Comparison of ENCODE assay signal across 9 cellular contexts in the genomic region with DNA sequence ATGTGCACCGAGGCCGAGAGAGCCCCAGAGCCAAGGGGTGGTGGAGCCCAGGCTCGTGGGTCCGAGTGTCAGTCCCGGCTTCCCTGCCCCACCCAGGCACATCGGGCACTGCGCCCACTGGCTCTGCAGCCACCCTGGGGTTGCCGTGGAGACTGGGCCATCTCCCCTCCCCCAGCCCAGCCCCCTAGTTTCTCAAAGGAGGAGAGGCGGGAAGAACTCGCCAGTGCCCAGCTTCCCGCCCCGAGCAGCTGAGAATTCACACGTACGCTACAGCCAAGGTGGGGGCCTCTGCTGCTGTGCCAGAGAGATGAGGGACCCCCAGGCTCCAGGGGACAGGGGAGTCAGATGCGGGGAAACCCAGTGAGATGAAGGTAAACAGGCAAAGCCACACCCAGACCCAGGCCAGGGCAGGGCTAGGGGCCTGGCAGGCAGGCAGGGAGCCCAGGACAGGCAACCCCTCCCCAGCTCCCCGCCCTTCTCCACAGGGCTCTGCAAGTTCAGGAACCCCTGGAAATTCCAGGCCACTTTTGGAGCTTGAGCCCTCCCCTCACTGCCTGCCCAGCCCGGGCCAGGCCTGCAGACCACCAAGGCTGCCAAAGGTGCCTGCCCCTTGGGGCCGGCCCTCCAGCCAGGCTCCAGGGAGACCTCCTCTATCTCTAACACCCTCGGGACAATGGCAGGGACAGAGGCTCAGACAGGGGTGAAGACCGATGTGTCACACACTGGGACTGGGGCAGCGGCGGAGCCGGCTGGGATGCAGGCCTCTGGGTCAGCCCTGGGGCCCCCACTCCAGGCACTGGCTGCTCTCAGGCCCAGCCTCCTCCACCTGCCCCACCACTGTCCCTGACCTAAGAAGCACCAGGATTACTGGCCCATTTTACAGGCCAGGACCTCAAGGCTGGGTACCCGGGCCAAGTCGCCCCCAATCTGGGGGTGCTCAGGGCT. TPM values are rescaled to one million over a fixed set of nuclear protein-coding genes. Genes with fewer than 3 reads are reported as not detected.
DNase-seq lines count a peak whose midpoint lies in the region; ATAC-seq and TF ChIP-seq lines count a peak whose summit lies in the region.
"Had no signal": no experiment of that assay in that cellular context is flagged by ENCODE, and none has a peak within 500 bp of the region (broad histone marks: within the 10 kb centered on the region; RNA-seq: fewer than 3 reads in every experiment).

No MANE protein-coding gene starts in this region.

- DNase-seq in breast epithelium (ENCODE audit: low spot score in 2 of 2), result no peak
- no peak for DNase-seq in stomach
- no peak for DNase-seq in NCI-H2107 treated with DMSO at 0.1 percent for 48 hours (lab: John Stamatoyannopoulos, UW; ENCODE audit: unreplicated experiment)
- no peak for DNase-seq in MM.1S
- DNase-seq: activated CD8-positive, alpha-beta memory T cell treated with anti-CD3 and anti-CD28 coated beads, Interleukin-2, amount 50 U/mL, for 4 hours had no signal

- H3K9ac ChIP-seq in HUES48 (ENCODE audit: low read depth, low read length) (peak overlapping the region; percentile 48; the same call in 1 of the 2 replicates), MM.1S (ENCODE audit: low read length) (no peak overlapping the region)

- H3K27ac ChIP-seq in HUES48 (ENCODE audit: low read depth, low read length), result peak overlapping the region; percentile 91
- H3K27ac ChIP-seq in breast epithelium, result peak overlapping the region; percentile 29 to 91
- peak overlapping the region; percentile 62 for H3K27ac ChIP-seq in layer of hippocampus (ENCODE audit: low read depth, low read length)
- peak overlapping the region; percentile 17 to 92 (median 82) for H3K27ac ChIP-seq in stomach
- H3K27ac ChIP-seq in MM.1S (ENCODE audit: low read length), result no peak overlapping the region

- no peaks in the 10 kb centered on the region for H4K20me1 ChIP-seq in MM.1S (ENCODE audit: insufficient read depth, low read length)

- peaks cover 57% of the 10 kb centered on the region for H3K79me2 ChIP-seq in MM.1S (ENCODE audit: low read length)

- TF ChIP-seq CTCF in breast epithelium (IDR thresholded peaks at IDR 0.05), result no peak
- TF ChIP-seq CTCF in stomach (IDR thresholded peaks at IDR 0.05), result no peak
- no peak for TF ChIP-seq CTCF in MM.1S (IDR thresholded peaks at IDR 0.05; ENCODE audit: low read length)

- H2AFZ ChIP-seq in MM.1S (ENCODE audit: low read length), result no peak overlapping the region

- 43 to 61% (median 49%) methylated on average over 10 to 25 of the region's 25 CpGs for WGBS in stomach, 5 donors

- no peak for TF ChIP-seq POLR2A in breast epithelium (IDR thresholded peaks at IDR 0.05)
- TF ChIP-seq POLR2A in stomach (IDR thresholded peaks at IDR 0.05), result no peak

- intact Hi-C loops in breast epithelium (cut with DNase I; ENCODE audit: low total_unique reads) (no loop called here), stomach (cut with DNase I; ENCODE audit: low total_unique reads) (no loop called here)

- H3K4me1 ChIP-seq in HUES48 (ENCODE audit: control insufficient read depth, insufficient read depth, low read length) (peaks cover 73% of the 10 kb centered on the region), breast epithelium (peaks cover 31 to 56% of the 10 kb centered on the region in 2 donors), stomach (peaks cover 92 to 97% (median 95%) of the 10 kb centered on the region in 4 donors), MM.1S (ENCODE audit: low read length) (peaks cover 3% of the 10 kb centered on the region; the same call in 1 of the 2 replicates)

- H3K9me3 ChIP-seq in HUES48 (ENCODE audit: control insufficient read depth, insufficient read depth, low read length), result no peaks in the 10 kb centered on the region
- no peaks in the 10 kb centered on the region for H3K9me3 ChIP-seq in breast epithelium
- no peaks in the 10 kb centered on the region for H3K9me3 ChIP-seq in stomach
- no peaks in the 10 kb centered on the region for H3K9me3 ChIP-seq in MM.1S (replicated peaks; ENCODE audit: insufficient read depth, low read length)

- H3F3A ChIP-seq in MM.1S (ENCODE audit: insufficient read depth, low read length), result peaks cover 4% of the 10 kb centered on the region; the same call in 1 of the 2 replicates

- peaks cover 12% of the 10 kb centered on the region; the same call in 1 of the 2 replicates for H3K36me3 ChIP-seq in HUES48 (ENCODE audit: control insufficient read depth, insufficient read depth, low read length)
- no peaks in the 10 kb centered on the region for H3K36me3 ChIP-seq in breast epithelium
- peaks cover 0 to 14% (median 4%) of the 10 kb centered on the region in 4 donors for H3K36me3 ChIP-seq in stomach
- no peaks in the 10 kb centered on the region for H3K36me3 ChIP-seq in MM.1S (replicated peaks; ENCODE audit: insufficient read depth, low read length)

- ATAC-seq in GM21529 (IDR thresholded peaks at IDR 0.05; ENCODE audit: unreplicated experiment) (no peak), HG03432 (IDR thresholded peaks at IDR 0.05; ENCODE audit: unreplicated experiment) (no peak)

- H3K4me3 ChIP-seq in HUES48 (ENCODE audit: low read depth, low read length) (no peak overlapping the region), breast epithelium (no peak overlapping the region), stomach (peak overlapping the region in 1 of 4 donors; percentile 9), MM.1S (ENCODE audit: low read length) (no peak overlapping the region)

- H3K27me3 ChIP-seq in HUES48 (ENCODE audit: control insufficient read depth, insufficient read depth, low read length), result no peaks in the 10 kb centered on the region
- no peaks in the 10 kb centered on the region for H3K27me3 ChIP-seq in breast epithelium
- no peaks in the 10 kb centered on the region for H3K27me3 ChIP-seq in layer of hippocampus (ENCODE audit: control insufficient read depth, insufficient read depth, low read length)
- H3K27me3 ChIP-seq in stomach, result peaks cover 0 to 7% (median under 1%) of the 10 kb centered on the region in 3 donors
- H3K27me3 ChIP-seq in MM.1S (replicated peaks; ENCODE audit: insufficient read depth, low read length), result no peaks in the 10 kb centered on the region

- H3K4me2 ChIP-seq in MM.1S (ENCODE audit: low read depth, low read length), result no peak overlapping the region

- no peaks in the 10 kb centered on the region for H3K9me2 ChIP-seq in MM.1S (replicated peaks; ENCODE audit: insufficient read depth, low read length)

- no peak for TF ChIP-seq EP300 in stomach (IDR thresholded peaks at IDR 0.05)

RNA-seq across cellular contexts. Expression of gene LAMA5, which starts 6.0 kb away (rescaled TPM):
- total RNA-seq in breast epithelium (100 to 1,000 TPM in 1 of 3 donors, 10 to 100 TPM in 2; 16.6 to 114 (median 53.3) TPM), stomach (100 to 1,000 TPM in 2 of 5 donors, 10 to 100 TPM in 3; 42.2 to 278 (median 86.9) TPM)
- 100 to 1,000 TPM in 1 of 3 donors, 10 to 100 TPM in 2; 41.4 to 278 (median 72.3) TPM for polyA plus RNA-seq in stomach

RNA-seq across cellular contexts. Expression of gene RPS21, which starts 25.8 kb away (rescaled TPM):
- total RNA-seq in breast epithelium (1,000 to 10,000 TPM; 1,723 to 3,116 (median 2,974) TPM), stomach (1,000 to 10,000 TPM in 3 of 5 donors, 100 to 1,000 TPM in 2; 239 to 2,998 (median 1,528) TPM)
- polyA plus RNA-seq in stomach, result 1,000 to 10,000 TPM; 4,606 to 7,615 (median 4,647) TPM

RNA-seq across cellular contexts. Expression of gene CABLES2, which starts 46.0 kb away (rescaled TPM):
- total RNA-seq in breast epithelium (1 to 10 TPM; 1.8 to 3.2 (median 2.9) TPM), stomach (1 to 10 TPM in 4 of 5 donors, under 1 TPM in 1; 0.55 to 7.8 (median 1.4) TPM)
- 1 to 10 TPM; 2.0 to 3.2 (median 2.5) TPM for polyA plus RNA-seq in stomach

RNA-seq across cellular contexts. Expression of gene ADRM1, which starts 58.3 kb away (rescaled TPM):
- total RNA-seq in breast epithelium (100 to 1,000 TPM in 2 of 3 donors, 10 to 100 TPM in 1; 80.2 to 131 (median 105) TPM), stomach (100 to 1,000 TPM in 2 of 5 donors, 10 to 100 TPM in 3; 42.0 to 130 (median 68.4) TPM)
- 10 to 100 TPM; 82.3 to 91.3 (median 85.0) TPM for polyA plus RNA-seq in stomach
